ENCODE assay signal across 10 cellular contexts in genomic region chr9:16267336-16268036, GRCh38.
DNase-seq lines count a peak whose midpoint lies in the region; ATAC-seq and TF ChIP-seq lines count a peak whose summit lies in the region.
"Had no signal": no experiment of that assay in that cellular context is flagged by ENCODE, and none has a peak within 500 bp of the region (broad histone marks: within the 10 kb centered on the region; RNA-seq: fewer than 3 reads in every experiment).

No MANE protein-coding gene starts in this region.

- ATAC-seq in SK-N-SH treated with all-trans-retinoic acid at 6 μM for 48 hours (peak; percentile 70), gastrocnemius medialis (peak in 1 of 2 donors; percentile 38), GM21529 (IDR thresholded peaks at IDR 0.05; ENCODE audit: unreplicated experiment) (no peak), HG02885 (IDR thresholded peaks at IDR 0.05; ENCODE audit: poor library complexity, unreplicated experiment) (no peak), GM18505 (IDR thresholded peaks at IDR 0.05; ENCODE audit: unreplicated experiment) (no peak)

- TF ChIP-seq CTCF in left ventricle myocardium inferior (IDR thresholded peaks at IDR 0.05; ENCODE audit: borderline replicate concordance) (no peak), gastrocnemius medialis (IDR thresholded peaks at IDR 0.05 in 4 of 5, conservative IDR thresholded peaks at IDR 0.05 in 1 of 5) (no peak)

- H3K27ac ChIP-seq in left ventricle myocardium inferior (replicated peaks) (peak overlapping the region; percentile 35), gastrocnemius medialis (peak overlapping the region in 1 of 4 donors; percentile 54)

- H3K4me3 ChIP-seq in left ventricle myocardium inferior: peak overlapping the region; percentile 45
- H3K4me3 ChIP-seq in gastrocnemius medialis: peak overlapping the region in 3 of 4 donors; percentile 1 to 15 (median 14)

- TF ChIP-seq POLR2A in gastrocnemius medialis (IDR thresholded peaks at IDR 0.05) (no peak), GM18505 (IDR thresholded peaks at IDR 0.05; ENCODE audit: borderline replicate concordance, extremely low read depth, insufficient read depth, insufficient read length) (no peak)

- in situ Hi-C loops in gastrocnemius medialis (cut with MboI; ENCODE audit: low sequenced_read_pairs in 4 of 4): no loop called here

- no peaks in the 10 kb centered on the region for H3K4me1 ChIP-seq in left ventricle myocardium inferior
- peaks cover 0 to 7% of the 10 kb centered on the region in 2 donors for H3K4me1 ChIP-seq in gastrocnemius medialis

- H3K36me3 ChIP-seq in left ventricle myocardium inferior (no peaks in the 10 kb centered on the region), gastrocnemius medialis (no peaks in the 10 kb centered on the region)

- H3K9me3 ChIP-seq in left ventricle myocardium inferior (replicated peaks) (no peaks in the 10 kb centered on the region), gastrocnemius medialis (no peaks in the 10 kb centered on the region)

- peak; percentile 36 for DNase-seq in GM03348 (ENCODE audit: low spot score)
- no peak for DNase-seq in left ventricle myocardium inferior
- no peak for DNase-seq in gastrocnemius medialis
- no peak for DNase-seq in COR-L47 (lab: John Stamatoyannopoulos, UW)
- DNase-seq: hypothalamus, NCI-H187 treated with DMSO at 0.1 percent for 48 hours had no signal

- intact Hi-C loops in left ventricle myocardium inferior (cut with micrococcal nuclease) (no loop called here), gastrocnemius medialis (cut with DNase I; ENCODE audit: low total_unique reads) (no loop called here)

- H3K27me3 ChIP-seq in left ventricle myocardium inferior (ENCODE audit: low read depth) (peaks cover 33% of the 10 kb centered on the region), gastrocnemius medialis (no peaks in the 10 kb centered on the region)

TF ChIP-seq in SK-N-SH treated with all-trans-retinoic acid at 6 μM for 48 hours, 23 proteins besides CTCF, POLR2A, EP300 and RAD21:
- TF ChIP-seq TSHZ2 (CRISPR knock-in tag; IDR thresholded peaks at IDR 0.05) (peak; percentile 32; the same call in 1 of the 2 replicates), ZNF565 (CRISPR knock-in tag; conservative IDR thresholded peaks at IDR 0.05; ENCODE audit: low read depth) (no peak)
